ENCODE assay signal across 8 cellular contexts in the genomic region with DNA sequence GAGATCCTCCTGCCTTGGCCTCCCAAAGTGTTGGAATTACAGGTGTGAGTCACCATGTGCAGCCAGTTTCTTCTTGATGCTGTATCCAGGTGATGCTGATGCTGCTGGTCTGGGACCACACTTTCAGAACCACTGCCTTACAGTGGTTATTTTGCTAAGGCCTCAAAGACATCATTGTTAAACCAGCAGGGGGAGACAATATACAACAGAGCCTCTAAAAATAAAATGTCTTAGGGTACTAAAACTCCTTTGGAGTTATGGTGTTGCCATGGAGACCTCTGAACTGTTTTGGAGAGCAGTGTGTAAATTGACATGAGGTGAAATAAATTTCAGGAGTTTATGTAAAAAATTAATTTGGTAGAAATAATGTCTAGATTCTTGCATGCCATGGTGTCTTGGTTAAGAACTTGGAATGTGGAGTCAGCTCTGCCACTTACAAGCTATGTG. TPM values are rescaled to one million over a fixed set of nuclear protein-coding genes. Genes with fewer than 3 reads are reported as not detected.
DNase-seq lines count a peak whose midpoint lies in the region; ATAC-seq, FAIRE-seq and TF ChIP-seq lines count a peak whose summit lies in the region.

No MANE protein-coding gene starts in this region.

- H3K27ac ChIP-seq in KMS-11 (peak overlapping the region; percentile 39; the same call in 1 of the 2 replicates), Peyer's patch (peak overlapping the region in 2 of 4 donors; percentile 58 to 81), K562 (ENCODE audit: extremely low read depth, low read depth, low read length) (peak overlapping the region; percentile 58; the same call in 1 of the 3 replicates), iPS-18a (ENCODE audit: low read length) (no peak overlapping the region), spleen (peak overlapping the region in 3 of 8 donors; percentile 66 to 74 (median 71))

- DNase-seq in activated effector memory CD4-positive, alpha-beta T cell treated with anti-CD3 and anti-CD28 coated beads, Interleukin-2, amount 50 U/mL, for 16 hours = peak; percentile 63
- DNase-seq in activated effector memory CD4-positive, alpha-beta T cell treated with Interleukin-2 at 50 U/mL for 16 hours = no peak
- DNase-seq in Peyer's patch (no peak), K562 (ENCODE audit: extremely low read depth in 1 of 4, low spot score in 3 of 4) (peak; percentile 42 to 68 (median 48)), spleen (no peak), 8988T (no peak)

- POLR2A ChIA-PET in K562 (lab: Yijun Ruan, JAX) = interaction anchor here (0.6 to 1.9 kb wide), 6 partner anchors 14 to 155 kb away, joined by 3 to 6 read pairs (median 4); no protein-coding TSS in a partner anchor

- H3K9ac ChIP-seq in KMS-11 (peak overlapping the region; percentile 44; the same call in 1 of the 2 replicates), K562 (ENCODE audit: insufficient read depth in 1 of 2, low read depth in 2 of 2, low read length in 2 of 2) (no peak overlapping the region), iPS-18a (ENCODE audit: low read length) (peak overlapping the region; percentile 70)

- H3K4me1 ChIP-seq in KMS-11 (ENCODE audit: low read depth, poor library complexity, severe bottlenecking) (peaks cover 16% of the 10 kb centered on the region), Peyer's patch (peaks cover 0 to 28% (median 3%) of the 10 kb centered on the region in 4 donors), K562 (replicated peaks in 1 of 2; ENCODE audit: control insufficient read depth in 2 of 2, insufficient read depth in 2 of 2, low read length in 2 of 2) (peaks cover 14 to 25% of the 10 kb centered on the region in 2 experiments; a peak in 4 of 5 replicates), iPS-18a (ENCODE audit: control insufficient read depth, low read depth, low read length) (peaks cover 8% of the 10 kb centered on the region), spleen (peaks cover 9 to 32% (median 20%) of the 10 kb centered on the region in 6 donors)

- CTCF ChIA-PET in K562 (lab: Yijun Ruan, JAX; ENCODE audit: low intra/inter-chr PET ratio) = interaction anchor here (1.0 to 3.3 kb wide), 3 partner anchors 46 to 86 kb away, joined by 4 to 19 read pairs (median 14); no protein-coding TSS in a partner anchor

- H3K36me3 ChIP-seq in KMS-11 (ENCODE audit: insufficient read depth) (no peaks in the 10 kb centered on the region), Peyer's patch (no peaks in the 10 kb centered on the region), K562 (ENCODE audit: control insufficient read depth, insufficient read depth, low read length) (no peaks in the 10 kb centered on the region; the same call in 2 of the 3 replicates), iPS-18a (ENCODE audit: control insufficient read depth, low read depth, low read length) (no peaks in the 10 kb centered on the region), spleen (no peaks in the 10 kb centered on the region)

- peak; percentile 91 to 93 for TF ChIP-seq RAD21 in K562 (CRISPR knock-in tag; conservative IDR thresholded peaks at IDR 0.05 in 1 of 2, IDR thresholded peaks at IDR 0.05 in 1 of 2)

- H3K4me3 ChIP-seq in KMS-11 (IDR thresholded peaks at IDR 0.05; ENCODE audit: insufficient read depth, low read depth, low read length) = no peak overlapping the region
- H3K4me3 ChIP-seq in Peyer's patch = no peak overlapping the region
- no peak overlapping the region for H3K4me3 ChIP-seq in K562
- H3K4me3 ChIP-seq in iPS-18a (ENCODE audit: low read length) = no peak overlapping the region
- peak overlapping the region in 1 of 8 donors; percentile 80 for H3K4me3 ChIP-seq in spleen

- H2AFZ ChIP-seq in KMS-11 (ENCODE audit: low read depth) (peak overlapping the region; percentile 83; the same call in 1 of the 2 replicates), K562 (ENCODE audit: low read depth, low read length) (no peak overlapping the region)

- ATAC-seq in K562 = peak; percentile 68

- H3K4me2 ChIP-seq in KMS-11 = peak overlapping the region; percentile 80
- no peak overlapping the region for H3K4me2 ChIP-seq in K562 (ENCODE audit: insufficient read depth, low read length)

- FAIRE-seq in K562 (lab: Jason Lieb, UNC) = peak; percentile 40

- no TSS peak for BruUV-seq in K562 (replicated peaks; lab: Mats Ljungman, UMichigan)

- no peaks in the 10 kb centered on the region for H3K9me1 ChIP-seq in K562 (ENCODE audit: control insufficient read depth, insufficient read depth, low read length)

- H3K79me2 ChIP-seq in KMS-11 (ENCODE audit: insufficient read depth, low read depth) = no peaks in the 10 kb centered on the region
- H3K79me2 ChIP-seq in K562 (ENCODE audit: control insufficient read depth, insufficient read depth, low read length) = peaks cover 4% of the 10 kb centered on the region; the same call in 2 of the 3 replicates

- in situ Hi-C loops in K562 (cut with MboI) = no loop called here

- TF ChIP-seq POLR2A in Peyer's patch (IDR thresholded peaks at IDR 0.05) (no peak), K562 (conservative IDR thresholded peaks at IDR 0.05) (no peak), spleen (IDR thresholded peaks at IDR 0.05) (no peak)

- H4K20me1 ChIP-seq in KMS-11 (ENCODE audit: insufficient read depth) (no peaks in the 10 kb centered on the region), K562 (replicated peaks; ENCODE audit: control insufficient read depth, insufficient read depth, low read length) (no peaks in the 10 kb centered on the region)

- H3K9me3 ChIP-seq in Peyer's patch (no peaks in the 10 kb centered on the region), K562 (replicated peaks; ENCODE audit: control insufficient read depth, insufficient read depth, low read depth, low read length) (no peaks in the 10 kb centered on the region), iPS-18a (ENCODE audit: control insufficient read depth, low read depth, low read length) (no peaks in the 10 kb centered on the region), spleen (no peaks in the 10 kb centered on the region)

- intact Hi-C loops in K562 (cut with micrococcal nuclease) (loop anchor here (1.0 kb wide), 2 partner anchors 49 to 86 kb away; no protein-coding TSS in a partner anchor), spleen (cut with DNase I; ENCODE audit: low total_unique reads) (loop anchor here (5.0 kb wide), 1 partner anchor 49 kb away; no protein-coding TSS in a partner anchor)

- H3K27me3 ChIP-seq in KMS-11 (ENCODE audit: insufficient read depth, low read depth) = no peaks in the 10 kb centered on the region; the same call in 1 of the 2 replicates
- no peaks in the 10 kb centered on the region for H3K27me3 ChIP-seq in Peyer's patch
- no peaks in the 10 kb centered on the region for H3K27me3 ChIP-seq in K562 (ENCODE audit: control insufficient read depth in 2 of 2, insufficient read depth in 2 of 2, low read length in 2 of 2)
- H3K27me3 ChIP-seq in iPS-18a (ENCODE audit: control insufficient read depth, insufficient read depth, low read length) = peaks cover 15% of the 10 kb centered on the region
- peaks cover 0 to 6% (median 0%) of the 10 kb centered on the region in 7 donors for H3K27me3 ChIP-seq in spleen (replicated peaks in 1 of 7)

- TF ChIP-seq EP300 in K562 (IDR thresholded peaks at IDR 0.05; ENCODE audit: low read length) = no peak

- TF ChIP-seq CTCF in KMS-11 (conservative IDR thresholded peaks at IDR 0.05; ENCODE audit: low read depth, low read length) (peak; percentile 73), Peyer's patch (IDR thresholded peaks at IDR 0.05) (peak; percentile 39 to 84 (median 74)), K562 (IDR thresholded peaks at IDR 0.05 in 2 of 3, conservative IDR thresholded peaks at IDR 0.05 in 1 of 3; ENCODE audit: insufficient read depth in 2 of 3, low read depth in 1 of 3, low read length in 3 of 3) (peak; percentile 55 to 79 (median 72)), spleen (IDR thresholded peaks at IDR 0.05 in 8 of 11, conservative IDR thresholded peaks at IDR 0.05 in 3 of 11) (peak in 10 of 11 experiments; percentile 17 to 70 (median 60))

RNA-seq across cellular contexts. Expression of a gene that starts 1.1 kb away (rescaled TPM):
- total RNA-seq in Peyer's patch (100 to 1,000 TPM in 1 of 4 donors, 10 to 100 TPM in 3; 13.2 to 125 (median 67.6) TPM), K562 (2014; rRNA removed) (13.9 and 15.5 TPM in 2 replicates), K562 (2014; rRNA removed; fragmentation: Illumina TruSeq; extraction: Trizol) (17.8 and 19.7 TPM in 2 replicates), K562 (2015; rRNA removed; fragmentation: Illumina TruSeq; extraction: Trizol) (5.8 and 6.2 TPM in 2 replicates), K562 (2021) (12.5 and 13.1 TPM in 2 replicates), spleen (1 to 10 TPM in 6 of 7 donors, under 1 TPM in 1; 0.80 to 4.7 (median 1.8) TPM)
- 22.1 and 29.4 TPM in 2 replicates for total RNA-seq in K562 (2011; cell fraction: chromatin; rRNA removed; ENCODE audit: low replicate concordance)
- 20.8 and 24.9 TPM in 2 replicates for total RNA-seq in K562 (2011; cell fraction: nucleolus; rRNA removed)
- 25.6 and 31.2 TPM in 2 replicates for total RNA-seq in K562 (2011; cell fraction: nucleoplasm; rRNA removed)
- polyA plus RNA-seq in K562 (2011; rRNA removed) (75.0 and 107 TPM in 2 replicates), K562 (2014; fragmentation: Illumina TruSeq; extraction: Trizol) (20.3 and 21.9 TPM in 2 replicates), K562 (2014; fragmentation: Nextera tagmentation; extraction: Ambion mirVana) (10 to 100 TPM; 23.2 to 26.7 TPM), K562 (2014; rRNA removed) (11.7 and 13.4 TPM in 2 replicates), spleen (1 to 10 TPM in 1 of 3 donors, under 1 TPM in 2; 0.64 to 1.0 (median 0.82) TPM)
- polyA plus RNA-seq in K562 (2011; cell fraction: cytosol; rRNA removed) = 64.8 and 102 TPM in 2 replicates
- 27.6 and 70.1 TPM in 2 replicates for polyA plus RNA-seq in K562 (2011; cell fraction: nucleus; rRNA removed)
- 19.8 and 63.2 TPM in 2 replicates for polyA plus RNA-seq in K562 (2012)
- 63.5 and 97.5 TPM in 2 replicates for polyA minus RNA-seq in K562 (2011; rRNA and poly(A)+ RNA removed)
- polyA minus RNA-seq in K562 (2011; cell fraction: cytosol; rRNA and poly(A)+ RNA removed) = 36.9 and 46.0 TPM in 2 replicates
- 10.5 and 31.0 TPM in 2 replicates for polyA minus RNA-seq in K562 (2011; cell fraction: nucleus; rRNA and poly(A)+ RNA removed)

RNA-seq across cellular contexts. Expression of a gene that starts 18.6 kb away (rescaled TPM):
- total RNA-seq in Peyer's patch (10 to 100 TPM; 25.6 to 45.7 (median 28.1) TPM), K562 (2014; rRNA removed) (21.1 and 33.9 TPM in 2 replicates), K562 (2014; rRNA removed; fragmentation: Illumina TruSeq; extraction: Trizol) (24.7 and 25.8 TPM in 2 replicates), K562 (2015; rRNA removed; fragmentation: Illumina TruSeq; extraction: Trizol) (20.9 and 22.1 TPM in 2 replicates), K562 (2021) (24.6 and 25.1 TPM in 2 replicates), spleen (10 to 100 TPM; 16.3 to 43.1 (median 23.4) TPM)
- total RNA-seq in K562 (2011; cell fraction: chromatin; rRNA removed; ENCODE audit: low replicate concordance) = 34.6 and 42.7 TPM in 2 replicates
- total RNA-seq in K562 (2011; cell fraction: nucleolus; rRNA removed) = 39.7 and 40.9 TPM in 2 replicates
- total RNA-seq in K562 (2011; cell fraction: nucleoplasm; rRNA removed) = 44.7 and 64.3 TPM in 2 replicates
- polyA plus RNA-seq in K562 (2011; rRNA removed) (48.1 and 53.4 TPM in 2 replicates), K562 (2014; fragmentation: Illumina TruSeq; extraction: Trizol) (23.3 and 26.6 TPM in 2 replicates), K562 (2014; fragmentation: Nextera tagmentation; extraction: Ambion mirVana) (10 to 100 TPM; 23.6 to 30.6 TPM), K562 (2014; rRNA removed) (38.0 and 56.9 TPM in 2 replicates), spleen (10 to 100 TPM; 21.9 to 30.0 (median 24.8) TPM)
- polyA plus RNA-seq in K562 (2011; cell fraction: cytosol; rRNA removed) = 45.7 and 51.0 TPM in 2 replicates
- 104 and 138 TPM in 2 replicates for polyA plus RNA-seq in K562 (2011; cell fraction: nucleus; rRNA removed)
- polyA plus RNA-seq in K562 (2012) = 19.2 and 29.0 TPM in 2 replicates
- polyA minus RNA-seq in K562 (2011; rRNA and poly(A)+ RNA removed) = 26.3 and 29.4 TPM in 2 replicates
- polyA minus RNA-seq in K562 (2011; cell fraction: cytosol; rRNA and poly(A)+ RNA removed) = 14.8 and 17.8 TPM in 2 replicates
- polyA minus RNA-seq in K562 (2011; cell fraction: nucleus; rRNA and poly(A)+ RNA removed) = 12.9 and 15.8 TPM in 2 replicates

RNA-seq across cellular contexts. Expression of a gene that starts 55.8 kb away (rescaled TPM):
- 10 to 100 TPM; 57.4 to 75.5 (median 63.3) TPM for total RNA-seq in Peyer's patch
- 25.9 and 27.2 TPM in 2 replicates for total RNA-seq in K562 (2011; cell fraction: chromatin; rRNA removed; ENCODE audit: low replicate concordance)
- total RNA-seq in K562 (2011; cell fraction: nucleolus; rRNA removed) = 12.0 and 12.2 TPM in 2 replicates
- total RNA-seq in K562 (2011; cell fraction: nucleoplasm; rRNA removed) = 19.9 and 28.7 TPM in 2 replicates
- total RNA-seq in K562 (2014; rRNA removed) = 32.8 and 34.6 TPM in 2 replicates
- 54.0 and 62.1 TPM in 2 replicates for total RNA-seq in K562 (2014; rRNA removed; fragmentation: Illumina TruSeq; extraction: Trizol)
- 54.3 and 60.0 TPM in 2 replicates for total RNA-seq in K562 (2015; rRNA removed; fragmentation: Illumina TruSeq; extraction: Trizol)
- total RNA-seq in K562 (2021) = 69.1 and 70.7 TPM in 2 replicates
- 64.3 and 69.8 TPM in 2 replicates for polyA plus RNA-seq in K562 (2011; rRNA removed)
- 17.7 and 26.3 TPM in 2 replicates for polyA plus RNA-seq in K562 (2011; cell fraction: cytosol; rRNA removed)
- 19.2 and 24.4 TPM in 2 replicates for polyA plus RNA-seq in K562 (2011; cell fraction: nucleus; rRNA removed)
- polyA plus RNA-seq in K562 (2012) = 42.1 and 56.5 TPM in 2 replicates
- 46.3 and 50.1 TPM in 2 replicates for polyA plus RNA-seq in K562 (2014; fragmentation: Illumina TruSeq; extraction: Trizol)
- 1 to 10 TPM; 7.8 to 8.5 TPM for polyA plus RNA-seq in K562 (2014; fragmentation: Nextera tagmentation; extraction: Ambion mirVana)
- 34.1 and 39.2 TPM in 2 replicates for polyA plus RNA-seq in K562 (2014; rRNA removed)
- 49.5 and 51.2 TPM in 2 replicates for polyA minus RNA-seq in K562 (2011; rRNA and poly(A)+ RNA removed)
- 23.7 and 30.0 TPM in 2 replicates for polyA minus RNA-seq in K562 (2011; cell fraction: cytosol; rRNA and poly(A)+ RNA removed)
- 11.0 and 18.7 TPM in 2 replicates for polyA minus RNA-seq in K562 (2011; cell fraction: nucleus; rRNA and poly(A)+ RNA removed)
- 10 to 100 TPM; 61.5 to 84.1 (median 67.3) TPM for total RNA-seq in spleen
- 10 to 100 TPM; 42.1 to 58.9 (median 56.6) TPM for polyA plus RNA-seq in spleen

Comparison
In these comparisons a context has a peak if more than half of its experiments do, and no peak if none do; other contexts are left out.
1. DNase-seq: peak in activated effector memory CD4-positive, alpha-beta T cell treated with anti-CD3 and anti-CD28 coated beads, Interleukin-2, amount 50 U/mL, for 16 hours (single experiment) and K562 (4 of 4); none in activated effector memory CD4-positive, alpha-beta T cell treated with Interleukin-2 at 50 U/mL for 16 hours (single experiment), Peyer's patch (0 of 3), spleen (single experiment) and 8988T (single experiment).
2. H3K9ac ChIP-seq: peak in KMS-11 (single experiment) and iPS-18a (single experiment); none in K562 (0 of 2).
3. Peak in every context shown above with its lines, with median percentiles within 50 percentile points of each other: CTCF ChIP-seq.